ENCODE assay signal across 1 cellular context in genomic region chr22:32808038-32808445, GRCh38.
TF ChIP-seq lines count a peak whose summit lies in the region.

No MANE protein-coding gene starts in this region.

TF ChIP-seq in HepG2, 621 proteins besides CTCF, POLR2A, EP300 and RAD21 (continued from another document and continues in another):
- no peak for TF ChIP-seq MLX (CRISPR knock-in tag; IDR thresholded peaks at IDR 0.05)
- TF ChIP-seq BATF2 (CRISPR knock-in tag; IDR thresholded peaks at IDR 0.05): no peak
- TF ChIP-seq PLSCR1 (CRISPR knock-in tag; IDR thresholded peaks at IDR 0.05; ENCODE audit: borderline replicate concordance): no peak
- peak; percentile 44 for TF ChIP-seq CEBPG (CRISPR knock-in tag; IDR thresholded peaks at IDR 0.05)
- TF ChIP-seq JDP2 (CRISPR knock-in tag; IDR thresholded peaks at IDR 0.05; ENCODE audit: borderline replicate concordance): no peak
- no peak for TF ChIP-seq ZNF672 (CRISPR knock-in tag; IDR thresholded peaks at IDR 0.05)
- TF ChIP-seq NONO (IDR thresholded peaks at IDR 0.05): no peak
- TF ChIP-seq NONO (CRISPR knock-in tag; conservative IDR thresholded peaks at IDR 0.05): 0 out of 2 replicates have a peak, but pooled peaks have one; percentile 33
- TF ChIP-seq ZNF569 (CRISPR knock-in tag; IDR thresholded peaks at IDR 0.05; ENCODE audit: borderline replicate concordance): no peak
- TF ChIP-seq SPEN (CRISPR knock-in tag; IDR thresholded peaks at IDR 0.05; ENCODE audit: low read depth): peak; percentile 56; the same call in 1 of the 2 replicates
- TF ChIP-seq ZNF792 (CRISPR knock-in tag; IDR thresholded peaks at IDR 0.05): no peak
- TF ChIP-seq SMARCE1 (IDR thresholded peaks at IDR 0.05; ENCODE audit: borderline replicate concordance): no peak
- no peak for TF ChIP-seq ZNF275 (CRISPR knock-in tag; IDR thresholded peaks at IDR 0.05; ENCODE audit: borderline replicate concordance)
- no peak for TF ChIP-seq ZNF652 (CRISPR knock-in tag; IDR thresholded peaks at IDR 0.05; ENCODE audit: borderline replicate concordance, low read depth)
- TF ChIP-seq ZNF550 (CRISPR knock-in tag; IDR thresholded peaks at IDR 0.05; ENCODE audit: borderline replicate concordance): no peak
- no peak for TF ChIP-seq TRIM22 (IDR thresholded peaks at IDR 0.05)
- no peak for TF ChIP-seq XRCC5 (optimal IDR thresholded peaks at IDR 0.05; ENCODE audit: low read length)
- TF ChIP-seq PRDM15 (CRISPR knock-in tag; IDR thresholded peaks at IDR 0.05): no peak
- TF ChIP-seq HMGXB3 (CRISPR knock-in tag; IDR thresholded peaks at IDR 0.05; ENCODE audit: borderline replicate concordance): no peak
- peak; percentile 20; the same call in 1 of the 2 replicates for TF ChIP-seq IRF2 (CRISPR knock-in tag; IDR thresholded peaks at IDR 0.05)
- TF ChIP-seq ARID3A (IDR thresholded peaks at IDR 0.05; ENCODE audit: low read depth, low read length): peak; percentile 79
- TF ChIP-seq JUND (CRISPR knock-in tag; IDR thresholded peaks at IDR 0.05): no peak
- 0 out of 2 replicates have a peak, but pooled peaks have one; percentile 46 for TF ChIP-seq PPARG (CRISPR knock-in tag; conservative IDR thresholded peaks at IDR 0.05)
- TF ChIP-seq ZNF639 (CRISPR knock-in tag; conservative IDR thresholded peaks at IDR 0.05): no peak
- peak; percentile 52; the same call in 1 of the 2 replicates for TF ChIP-seq HHEX (CRISPR knock-in tag; IDR thresholded peaks at IDR 0.05)
- TF ChIP-seq ZMYM4 (CRISPR knock-in tag; IDR thresholded peaks at IDR 0.05): no peak
- TF ChIP-seq PCBP1 (IDR thresholded peaks at IDR 0.05; ENCODE audit: borderline replicate concordance, low read depth, low read length): no peak
- TF ChIP-seq POGZ (CRISPR knock-in tag; IDR thresholded peaks at IDR 0.05): peak; percentile 55; the same call in 1 of the 2 replicates
- no peak for TF ChIP-seq CBX2 (IDR thresholded peaks at IDR 0.05; ENCODE audit: low read depth, low read length)
- no peak for TF ChIP-seq CBX2 (CRISPR knock-in tag; IDR thresholded peaks at IDR 0.05; ENCODE audit: low read depth)
- no peak for TF ChIP-seq ZNF552 (CRISPR knock-in tag; IDR thresholded peaks at IDR 0.05; ENCODE audit: borderline replicate concordance)
- no peak for TF ChIP-seq NBN (conservative IDR thresholded peaks at IDR 0.05)
- no peak for TF ChIP-seq ZNF773 (CRISPR knock-in tag; IDR thresholded peaks at IDR 0.05; ENCODE audit: borderline replicate concordance)
- TF ChIP-seq AKNA (CRISPR knock-in tag; IDR thresholded peaks at IDR 0.05; ENCODE audit: borderline replicate concordance): no peak
- TF ChIP-seq SRF (IDR thresholded peaks at IDR 0.05; ENCODE audit: low read depth, low read length): no peak
- TF ChIP-seq MXI1 (IDR thresholded peaks at IDR 0.05; ENCODE audit: borderline replicate concordance, low read depth, low read length): peak; percentile 31; the same call in 1 of the 3 replicates
- TF ChIP-seq ZNF772 (CRISPR knock-in tag; IDR thresholded peaks at IDR 0.05): no peak
- no peak for TF ChIP-seq LBX2 (CRISPR knock-in tag; IDR thresholded peaks at IDR 0.05; ENCODE audit: borderline replicate concordance)
